In genomic region chr20:18430172-18430826, GRCh38 we compare ENCODE assay signal across 26 cellular contexts.
"Had no signal": no experiment of that assay in that cellular context is flagged by ENCODE, and none has a peak within 500 bp of the region (broad histone marks: within the 10 kb centered on the region; RNA-seq: fewer than 3 reads in every experiment).

No MANE protein-coding gene starts in this region.

- H3K4me1 ChIP-seq: parathyroid adenoma, prostate gland, spleen had no signal

- H3K4me3 Mint-ChIP-seq: dendritic cell treated with granulocyte-macrophage colony-stimulating factor and Interleukin-4, amounts not matched to agents 40 ng/mL and 50 ng/mL, for 4 days; effector memory CD8-positive, alpha-beta T cell; immature natural killer cell; naive thymus-derived CD4-positive, alpha-beta T cell; nephron progenitor cell; type B pancreatic cell had no signal

- H3K27ac Mint-ChIP-seq: dendritic cell treated with granulocyte-macrophage colony-stimulating factor and Interleukin-4, amounts not matched to agents 40 ng/mL and 50 ng/mL, for 4 days; effector memory CD8-positive, alpha-beta T cell; naive thymus-derived CD4-positive, alpha-beta T cell; type B pancreatic cell had no signal

- H3K4me1 Mint-ChIP-seq: naive thymus-derived CD4-positive, alpha-beta T cell had no signal

- H3K9me3 ChIP-seq: esophagus muscularis mucosa, gastroesophageal sphincter, prostate gland, right lobe of liver, spleen, stomach, thoracic aorta had no signal

- H3K9me3 Mint-ChIP-seq: dendritic cell treated with granulocyte-macrophage colony-stimulating factor and Interleukin-4, amounts not matched to agents 40 ng/mL and 50 ng/mL, for 4 days; effector memory CD8-positive, alpha-beta T cell; immature natural killer cell; naive thymus-derived CD4-positive, alpha-beta T cell; nephron progenitor cell; type B pancreatic cell had no signal

- H3K4me3 ChIP-seq: esophagus muscularis mucosa, gastroesophageal sphincter, lung, prostate gland, right lobe of liver, spleen, stomach, thoracic aorta had no signal

- H3K27me3 Mint-ChIP-seq: dendritic cell treated with granulocyte-macrophage colony-stimulating factor and Interleukin-4, amounts not matched to agents 40 ng/mL and 50 ng/mL, for 4 days; effector memory CD8-positive, alpha-beta T cell; naive thymus-derived CD4-positive, alpha-beta T cell; type B pancreatic cell had no signal

- ATAC-seq: effector memory CD8-positive, alpha-beta T cell; gastroesophageal sphincter; left ventricle myocardium superior; naive thymus-derived CD4-positive, alpha-beta T cell had no signal

- H3K27ac ChIP-seq: epithelial cell of prostate, esophagus muscularis mucosa, gastroesophageal sphincter, parathyroid adenoma, prostate gland, right lobe of liver, spleen, stomach, thoracic aorta had no signal

- H3K36me3 Mint-ChIP-seq: type B pancreatic cell had no signal

- DNase-seq: effector memory CD8-positive, alpha-beta T cell; foreskin fibroblast; glutamatergic neuron; immature natural killer cell; left ventricle myocardium superior; mesendoderm; naive thymus-derived CD4-positive, alpha-beta T cell; nephron progenitor cell; retina; right lobe of liver; spleen; stimulated activated CD4-positive, alpha-beta T cell treated with anti-CD3 and anti-CD28 coated beads, Interleukin-15, amount 100 ng/mL, for 24 hours; stimulated activated CD4-positive, alpha-beta T cell treated with anti-CD3 and anti-CD28 coated beads, Interleukin-1b, Interleukin-23, amount 100 ng/mL, for 48 hours; stimulated activated CD4-positive, alpha-beta T cell treated with anti-CD3 and anti-CD28 coated beads, Interleukin-4, amount 100 ng/mL, for 4 hours; stimulated activated naive CD4-positive, alpha-beta T cell; stomach; substantia nigra had no signal

- H3K36me3 ChIP-seq: prostate gland, right lobe of liver, thoracic aorta had no signal
